ENCODE assay signal across 24 cellular contexts in the genomic region with DNA sequence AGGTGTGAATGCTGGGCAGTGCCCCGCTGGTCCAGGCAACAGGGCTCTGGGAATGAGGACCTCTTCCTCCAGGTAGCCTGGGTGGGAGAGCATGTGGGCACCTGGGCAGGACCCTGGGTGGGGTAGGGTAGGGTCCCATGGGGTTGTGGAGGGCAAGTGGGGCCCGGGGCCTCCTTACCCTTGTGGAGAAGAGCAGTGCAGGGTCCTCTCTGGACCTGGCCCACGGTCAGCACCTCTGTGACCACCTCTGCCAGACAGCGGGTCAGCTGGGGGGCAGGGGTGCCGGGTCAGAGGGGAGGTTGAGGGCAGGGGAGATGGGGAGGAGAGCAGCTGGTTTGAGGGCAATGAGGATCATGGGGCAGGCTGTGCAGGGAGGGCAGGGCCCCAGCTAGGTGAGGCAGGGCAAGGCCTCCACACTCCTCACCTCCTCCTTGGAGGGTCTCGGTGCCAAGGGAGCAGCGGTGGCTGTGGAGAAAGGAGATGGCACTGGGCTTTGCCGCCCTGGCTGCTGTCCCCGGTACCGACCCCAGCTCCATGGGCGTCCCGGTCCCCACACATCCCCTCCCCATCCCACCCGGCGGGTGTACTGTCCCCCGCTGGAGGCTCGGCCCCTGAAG. TPM values are rescaled to one million over a fixed set of nuclear protein-coding genes. Genes with fewer than 3 reads are reported as not detected.
DNase-seq lines count a peak whose midpoint lies in the region; ATAC-seq, FAIRE-seq and TF ChIP-seq lines count a peak whose summit lies in the region.
"Had no signal": no experiment of that assay in that cellular context is flagged by ENCODE, and none has a peak within 500 bp of the region (broad histone marks: within the 10 kb centered on the region; RNA-seq: fewer than 3 reads in every experiment).

No MANE protein-coding gene starts in this region.

- H3K9me3 ChIP-seq in right cardiac atrium (ENCODE audit: control insufficient read depth, low read length) (no peaks in the 10 kb centered on the region), K562 (replicated peaks; ENCODE audit: control insufficient read depth, insufficient read depth, low read depth, low read length) (no peaks in the 10 kb centered on the region), iPS-18c (ENCODE audit: control insufficient read depth, insufficient read depth, low read length) (no peaks in the 10 kb centered on the region)
- H3K9me3 ChIP-seq: BLaER1 had no signal

- ATAC-seq in right cardiac atrium (peak; percentile 10 to 12), left cardiac atrium (no peak), K562 (no peak)
- ATAC-seq in stimulated activated memory B cell treated with anti-CD40 and anti-IgM and Interleukin-4, amounts not matched to agents 10 μg/mL and 1 μg/mL and 100 μg/mL, for 72 hours = peak; percentile 34

- no peak for TF ChIP-seq RAD21 in K562 (CRISPR knock-in tag; conservative IDR thresholded peaks at IDR 0.05 in 1 of 2, IDR thresholded peaks at IDR 0.05 in 1 of 2)

- H3K79me2 ChIP-seq in K562 (ENCODE audit: control insufficient read depth, insufficient read depth, low read length) = no peaks in the 10 kb centered on the region

- no peak overlapping the region for H3K4me2 ChIP-seq in K562 (ENCODE audit: insufficient read depth, low read length)
- H3K4me2 ChIP-seq: BLaER1, PC-9 had no signal

- in situ Hi-C loops in K562 (cut with MboI) (no loop called here), ACHN (cut with HindIII; ENCODE audit: low pct_ligation_motif_present, low pct_unique_long_range_greater_than_20kb, low sequenced_read_pairs) (no loop called here)

- H3K9me3 Mint-ChIP-seq in stimulated activated memory B cell treated with anti-CD40 and anti-IgM and Interleukin-4, amounts not matched to agents 10 μg/mL and 1 μg/mL and 100 μg/mL, for 72 hours = no peaks in the 10 kb centered on the region
- H3K9me3 Mint-ChIP-seq: CD4-positive, CD25-positive, alpha-beta regulatory T cell; IgD-negative memory B cell had no signal

- CTCF ChIA-PET in K562 (lab: Yijun Ruan, JAX; ENCODE audit: low intra/inter-chr PET ratio) = no interaction called here

- peaks cover 62% of the 10 kb centered on the region for H3K36me3 Mint-ChIP-seq in stimulated activated memory B cell treated with anti-CD40 and anti-IgM and Interleukin-4, amounts not matched to agents 10 μg/mL and 1 μg/mL and 100 μg/mL, for 72 hours

- H3K4me1 ChIP-seq in right cardiac atrium (ENCODE audit: control insufficient read depth, insufficient read depth, low read length) (no peaks in the 10 kb centered on the region), K562 (replicated peaks in 1 of 2; ENCODE audit: control insufficient read depth in 2 of 2, insufficient read depth in 2 of 2, low read length in 2 of 2) (peaks cover 0 to 48% of the 10 kb centered on the region in 2 experiments; a peak in 3 of 5 replicates)

- DNase-seq in right cardiac atrium (peak in 1 of 3 donors; percentile 59), left cardiac atrium (no peak), K562 (ENCODE audit: extremely low read depth in 1 of 4, low spot score in 3 of 4) (no peak), ACHN (no peak), GF-D8 (lab: John Stamatoyannopoulos, UW) (no peak)
- DNase-seq in activated CD4-positive, alpha-beta T cell treated with anti-CD3 and anti-CD28 coated beads for 1 hour = no peak
- DNase-seq: 8988T; CD4-positive, CD25-positive, alpha-beta regulatory T cell; H9; NCI-H1048; NCI-H1694; NCI-H2081; NCI-H2227 treated with DMSO at 0.1 percent for 48 hours; NCI-H526 treated with DMSO at 0.1 percent for 48 hours; PC-9; RPMI8226; SHP77 had no signal

- H3K27me3 ChIP-seq in right cardiac atrium (ENCODE audit: control insufficient read depth, insufficient read depth) (no peaks in the 10 kb centered on the region), K562 (ENCODE audit: control insufficient read depth in 2 of 2, insufficient read depth in 2 of 2, low read length in 2 of 2) (no peaks in the 10 kb centered on the region)
- H3K27me3 ChIP-seq: BLaER1 had no signal

- no TSS peak for BruUV-seq in K562 (replicated peaks; lab: Mats Ljungman, UMichigan)

- peak overlapping the region in 1 of 2 experiments; percentile 68; a peak in 2 of 4 replicates for H3K9ac ChIP-seq in K562 (ENCODE audit: insufficient read depth in 1 of 2, low read depth in 2 of 2, low read length in 2 of 2)

- no peak for TF ChIP-seq EP300 in K562 (IDR thresholded peaks at IDR 0.05; ENCODE audit: low read length)

- H3K9me1 ChIP-seq in K562 (ENCODE audit: control insufficient read depth, insufficient read depth, low read length) = no peaks in the 10 kb centered on the region

- POLR2A ChIA-PET in K562 (lab: Yijun Ruan, JAX) = no interaction called here

- H3K4me3 Mint-ChIP-seq in stimulated activated memory B cell treated with anti-CD40 and anti-IgM and Interleukin-4, amounts not matched to agents 10 μg/mL and 1 μg/mL and 100 μg/mL, for 72 hours = no peak overlapping the region
- H3K4me3 Mint-ChIP-seq: H9, IgD-negative memory B cell had no signal

- FAIRE-seq in K562 (lab: Jason Lieb, UNC) = no peak
- FAIRE-seq: D721Med had no signal

- H2AFZ ChIP-seq in K562 (ENCODE audit: low read depth, low read length) = no peak overlapping the region
- H2AFZ ChIP-seq: PC-9 had no signal

- no peak overlapping the region for H3K27ac Mint-ChIP-seq in stimulated activated memory B cell treated with anti-CD40 and anti-IgM and Interleukin-4, amounts not matched to agents 10 μg/mL and 1 μg/mL and 100 μg/mL, for 72 hours
- H3K27ac Mint-ChIP-seq: CD4-positive, CD25-positive, alpha-beta regulatory T cell; H9; IgD-negative memory B cell had no signal

- H3K27ac ChIP-seq in right cardiac atrium (ENCODE audit: low read length) (no peak overlapping the region), K562 (ENCODE audit: extremely low read depth, low read depth, low read length) (no peak overlapping the region)
- H3K27ac ChIP-seq: BLaER1, PC-9 had no signal

- no peak for TF ChIP-seq CTCF in K562 (IDR thresholded peaks at IDR 0.05 in 2 of 3, conservative IDR thresholded peaks at IDR 0.05 in 1 of 3; ENCODE audit: insufficient read depth in 2 of 3, low read depth in 1 of 3, low read length in 3 of 3)

- H3K4me3 ChIP-seq in right cardiac atrium (ENCODE audit: low read length) (no peak overlapping the region), K562 (no peak overlapping the region), iPS-18c (ENCODE audit: insufficient read depth, low read depth, low read length) (peak overlapping the region; percentile 15; the same call in 1 of the 2 replicates)
- H3K4me3 ChIP-seq: BLaER1, PC-9 had no signal

- no peaks in the 10 kb centered on the region for H4K20me1 ChIP-seq in K562 (replicated peaks; ENCODE audit: control insufficient read depth, insufficient read depth, low read length)
- H4K20me1 ChIP-seq: BLaER1 had no signal

- peaks cover 11% of the 10 kb centered on the region; the same call in 1 of the 3 replicates for H3K36me3 ChIP-seq in K562 (ENCODE audit: control insufficient read depth, insufficient read depth, low read length)

- H3K4me1 Mint-ChIP-seq in stimulated activated memory B cell treated with anti-CD40 and anti-IgM and Interleukin-4, amounts not matched to agents 10 μg/mL and 1 μg/mL and 100 μg/mL, for 72 hours = peaks cover 9% of the 10 kb centered on the region

- 55% methylated on average over 16 of the region's 16 CpGs for WGBS in right cardiac atrium
- WGBS in K562 (ENCODE audit: insufficient coverage, low coverage, missing lambda C conversion rate) = 46% methylated on average over 3 of the region's 16 CpGs

- TF ChIP-seq POLR2A in K562 (conservative IDR thresholded peaks at IDR 0.05) = no peak

- intact Hi-C loops in right cardiac atrium (cut with DNase I) = no loop called here
- intact Hi-C loops in left cardiac atrium (cut with DNase I) = no loop called here
- intact Hi-C loops in K562 (cut with micrococcal nuclease) = no loop called here

- peaks cover 10% of the 10 kb centered on the region for H3K27me3 Mint-ChIP-seq in stimulated activated memory B cell treated with anti-CD40 and anti-IgM and Interleukin-4, amounts not matched to agents 10 μg/mL and 1 μg/mL and 100 μg/mL, for 72 hours
- H3K27me3 Mint-ChIP-seq: CD4-positive, CD25-positive, alpha-beta regulatory T cell; IgD-negative memory B cell had no signal

RNA-seq across cellular contexts. Expression of a gene that starts 0.5 kb away (rescaled TPM):
- total RNA-seq in right cardiac atrium (under 1 TPM in 2 of 4 donors, not detected in 2; 0.29 to 0.33 TPM), left cardiac atrium (not detected), K562 (2014; rRNA removed) (not detected in 2 replicates), K562 (2014; rRNA removed; fragmentation: Illumina TruSeq; extraction: Trizol) (not detected in 2 replicates), K562 (2015; rRNA removed; fragmentation: Illumina TruSeq; extraction: Trizol) (not detected in 2 replicates), K562 (2021) (0.40 TPM in 1 of 2 replicates, not detected in the other)
- polyA plus RNA-seq in right cardiac atrium (0.14 TPM), K562 (2011; rRNA removed) (0.19 and 0.21 TPM in 2 replicates), K562 (2014; fragmentation: Illumina TruSeq; extraction: Trizol) (not detected in 2 replicates), K562 (2014; fragmentation: Nextera tagmentation; extraction: Ambion mirVana) (not detected), K562 (2014; rRNA removed) (0.13 and 0.68 TPM in 2 replicates)
- 1.8 and 2.5 TPM in 2 replicates for total RNA-seq in K562 (2011; cell fraction: chromatin; rRNA removed; ENCODE audit: low replicate concordance)
- total RNA-seq in K562 (2011; cell fraction: nucleolus; rRNA removed) = 0.66 and 1.7 TPM in 2 replicates
- 0.84 and 1.2 TPM in 2 replicates for total RNA-seq in K562 (2011; cell fraction: nucleoplasm; rRNA removed)
- polyA plus RNA-seq in K562 (2011; cell fraction: cytosol; rRNA removed) = 0.19 TPM in 1 of 2 replicates, not detected in the other
- 1.4 and 1.7 TPM in 2 replicates for polyA plus RNA-seq in K562 (2011; cell fraction: nucleus; rRNA removed)
- 0.61 and 1.2 TPM in 2 replicates for polyA plus RNA-seq in K562 (2012)
- polyA minus RNA-seq in K562 (2011; rRNA and poly(A)+ RNA removed) = not detected in 2 replicates
- polyA minus RNA-seq in K562 (2011; cell fraction: cytosol; rRNA and poly(A)+ RNA removed) = not detected in 2 replicates
- polyA minus RNA-seq in K562 (2011; cell fraction: nucleus; rRNA and poly(A)+ RNA removed) = not detected in 2 replicates
- total RNA-seq: SK-MEL-5 had no signal
- polyA plus RNA-seq: AG04450; CD4-positive, CD25-positive, alpha-beta regulatory T cell; IgD-negative memory B cell had no signal

RNA-seq across cellular contexts. Expression of a gene that starts 11.7 kb away (rescaled TPM):
- total RNA-seq in right cardiac atrium (10 to 100 TPM; 16.0 to 20.6 (median 18.6) TPM), left cardiac atrium (10 to 100 TPM; 17.9 to 23.0 TPM), K562 (2014; rRNA removed) (37.6 and 54.8 TPM in 2 replicates), K562 (2014; rRNA removed; fragmentation: Illumina TruSeq; extraction: Trizol) (5.8 and 6.1 TPM in 2 replicates), K562 (2015; rRNA removed; fragmentation: Illumina TruSeq; extraction: Trizol) (12.9 TPM in 2 replicates), K562 (2021) (33.5 and 34.7 TPM in 2 replicates)
- polyA plus RNA-seq in right cardiac atrium (28.9 TPM), K562 (2011; rRNA removed) (10.4 and 11.7 TPM in 2 replicates), K562 (2014; fragmentation: Illumina TruSeq; extraction: Trizol) (7.2 and 14.4 TPM in 2 replicates), K562 (2014; fragmentation: Nextera tagmentation; extraction: Ambion mirVana) (1 to 10 TPM; 1.5 to 1.7 TPM), K562 (2014; rRNA removed) (44.9 and 46.7 TPM in 2 replicates)
- total RNA-seq in K562 (2011; cell fraction: chromatin; rRNA removed; ENCODE audit: low replicate concordance) = 2.3 and 3.5 TPM in 2 replicates
- 5.9 and 6.2 TPM in 2 replicates for total RNA-seq in K562 (2011; cell fraction: nucleolus; rRNA removed)
- total RNA-seq in K562 (2011; cell fraction: nucleoplasm; rRNA removed) = 2.7 and 3.9 TPM in 2 replicates
- polyA plus RNA-seq in K562 (2011; cell fraction: cytosol; rRNA removed) = 16.2 and 53.2 TPM in 2 replicates
- polyA plus RNA-seq in K562 (2011; cell fraction: nucleus; rRNA removed) = 5.9 and 10.5 TPM in 2 replicates
- 26.4 and 28.8 TPM in 2 replicates for polyA plus RNA-seq in K562 (2012)
- polyA minus RNA-seq in K562 (2011; rRNA and poly(A)+ RNA removed) = 1.9 and 2.9 TPM in 2 replicates
- polyA minus RNA-seq in K562 (2011; cell fraction: cytosol; rRNA and poly(A)+ RNA removed) = 7.3 and 8.0 TPM in 2 replicates
- polyA minus RNA-seq in K562 (2011; cell fraction: nucleus; rRNA and poly(A)+ RNA removed) = 2.3 and 2.7 TPM in 2 replicates

RNA-seq across cellular contexts. Expression of a gene that starts 12.1 kb away (rescaled TPM):
- 10 to 100 TPM; 57.6 to 75.9 (median 60.3) TPM for total RNA-seq in right cardiac atrium
- polyA plus RNA-seq in right cardiac atrium = 96.5 TPM
- total RNA-seq in left cardiac atrium = 10 to 100 TPM; 63.3 to 92.1 TPM
- total RNA-seq in K562 (2011; cell fraction: chromatin; rRNA removed; ENCODE audit: low replicate concordance) = 51.5 and 89.0 TPM in 2 replicates
- total RNA-seq in K562 (2011; cell fraction: nucleolus; rRNA removed) = 47.7 and 48.2 TPM in 2 replicates
- 57.0 and 77.0 TPM in 2 replicates for total RNA-seq in K562 (2011; cell fraction: nucleoplasm; rRNA removed)
- 24.0 and 31.6 TPM in 2 replicates for total RNA-seq in K562 (2014; rRNA removed)
- total RNA-seq in K562 (2014; rRNA removed; fragmentation: Illumina TruSeq; extraction: Trizol) = 12.6 and 14.4 TPM in 2 replicates
- 21.6 and 21.7 TPM in 2 replicates for total RNA-seq in K562 (2015; rRNA removed; fragmentation: Illumina TruSeq; extraction: Trizol)
- 25.3 and 26.0 TPM in 2 replicates for total RNA-seq in K562 (2021)
- 22.9 and 39.8 TPM in 2 replicates for polyA plus RNA-seq in K562 (2011; rRNA removed)
- polyA plus RNA-seq in K562 (2011; cell fraction: cytosol; rRNA removed) = 33.3 and 43.6 TPM in 2 replicates
- polyA plus RNA-seq in K562 (2011; cell fraction: nucleus; rRNA removed) = 46.8 and 54.3 TPM in 2 replicates
- 29.5 and 74.2 TPM in 2 replicates for polyA plus RNA-seq in K562 (2012)
- polyA plus RNA-seq in K562 (2014; fragmentation: Illumina TruSeq; extraction: Trizol) = 32.6 and 35.2 TPM in 2 replicates
- polyA plus RNA-seq in K562 (2014; fragmentation: Nextera tagmentation; extraction: Ambion mirVana) = 1 to 10 TPM; 2.3 to 7.1 TPM
- polyA plus RNA-seq in K562 (2014; rRNA removed) = 23.5 and 24.6 TPM in 2 replicates
- polyA minus RNA-seq in K562 (2011; rRNA and poly(A)+ RNA removed) = 12.1 and 15.4 TPM in 2 replicates
- 11.6 and 18.3 TPM in 2 replicates for polyA minus RNA-seq in K562 (2011; cell fraction: cytosol; rRNA and poly(A)+ RNA removed)
- 9.6 and 15.1 TPM in 2 replicates for polyA minus RNA-seq in K562 (2011; cell fraction: nucleus; rRNA and poly(A)+ RNA removed)

RNA-seq across cellular contexts. Expression of a gene that starts 19.1 kb away (rescaled TPM):
- total RNA-seq in right cardiac atrium (10 to 100 TPM; 15.5 to 20.3 (median 16.4) TPM), left cardiac atrium (10 to 100 TPM in 1 of 2 donors, 1 to 10 TPM in 1; 9.5 to 17.7 TPM), K562 (2014; rRNA removed) (32.2 and 39.5 TPM in 2 replicates), K562 (2014; rRNA removed; fragmentation: Illumina TruSeq; extraction: Trizol) (12.8 and 15.5 TPM in 2 replicates), K562 (2015; rRNA removed; fragmentation: Illumina TruSeq; extraction: Trizol) (36.3 and 38.0 TPM in 2 replicates), K562 (2021) (50.6 and 59.1 TPM in 2 replicates)
- polyA plus RNA-seq in right cardiac atrium (18.5 TPM), K562 (2011; rRNA removed) (31.3 and 55.5 TPM in 2 replicates), K562 (2014; fragmentation: Illumina TruSeq; extraction: Trizol) (31.7 and 55.2 TPM in 2 replicates), K562 (2014; fragmentation: Nextera tagmentation; extraction: Ambion mirVana) (1 to 10 TPM; 3.1 to 7.0 TPM), K562 (2014; rRNA removed) (55.5 and 60.3 TPM in 2 replicates)
- 95.5 and 266 TPM in 2 replicates for total RNA-seq in K562 (2011; cell fraction: chromatin; rRNA removed; ENCODE audit: low replicate concordance)
- 170 and 174 TPM in 2 replicates for total RNA-seq in K562 (2011; cell fraction: nucleolus; rRNA removed)
- total RNA-seq in K562 (2011; cell fraction: nucleoplasm; rRNA removed) = 96.4 and 116 TPM in 2 replicates
- polyA plus RNA-seq in K562 (2011; cell fraction: cytosol; rRNA removed) = 42.5 and 85.9 TPM in 2 replicates
- polyA plus RNA-seq in K562 (2011; cell fraction: nucleus; rRNA removed) = 237 and 321 TPM in 2 replicates
- 39.9 and 57.3 TPM in 2 replicates for polyA plus RNA-seq in K562 (2012)
- polyA minus RNA-seq in K562 (2011; rRNA and poly(A)+ RNA removed) = 13.7 and 15.9 TPM in 2 replicates
- polyA minus RNA-seq in K562 (2011; cell fraction: cytosol; rRNA and poly(A)+ RNA removed) = 25.8 and 38.1 TPM in 2 replicates
- 41.6 and 51.5 TPM in 2 replicates for polyA minus RNA-seq in K562 (2011; cell fraction: nucleus; rRNA and poly(A)+ RNA removed)

RNA-seq across cellular contexts. Expression of a gene that starts 19.2 kb away (rescaled TPM):
- 10 to 100 TPM; 49.9 to 68.7 (median 56.7) TPM for total RNA-seq in right cardiac atrium
- 80.5 TPM for polyA plus RNA-seq in right cardiac atrium
- total RNA-seq in left cardiac atrium = 10 to 100 TPM; 56.2 to 69.0 TPM
- 18.6 and 46.8 TPM in 2 replicates for total RNA-seq in K562 (2011; cell fraction: chromatin; rRNA removed; ENCODE audit: low replicate concordance)
- total RNA-seq in K562 (2011; cell fraction: nucleolus; rRNA removed) = 67.2 and 67.4 TPM in 2 replicates
- 46.9 and 47.3 TPM in 2 replicates for total RNA-seq in K562 (2011; cell fraction: nucleoplasm; rRNA removed)
- 174 and 225 TPM in 2 replicates for total RNA-seq in K562 (2014; rRNA removed)
- 31.3 and 41.1 TPM in 2 replicates for total RNA-seq in K562 (2014; rRNA removed; fragmentation: Illumina TruSeq; extraction: Trizol)
- total RNA-seq in K562 (2015; rRNA removed; fragmentation: Illumina TruSeq; extraction: Trizol) = 91.9 and 92.7 TPM in 2 replicates
- total RNA-seq in K562 (2021) = 144 and 156 TPM in 2 replicates
- 52.0 and 68.0 TPM in 2 replicates for polyA plus RNA-seq in K562 (2011; rRNA removed)
- polyA plus RNA-seq in K562 (2011; cell fraction: cytosol; rRNA removed) = 122 and 307 TPM in 2 replicates
- 53.5 and 73.2 TPM in 2 replicates for polyA plus RNA-seq in K562 (2011; cell fraction: nucleus; rRNA removed)
- polyA plus RNA-seq in K562 (2012) = 78.3 and 98.7 TPM in 2 replicates
- polyA plus RNA-seq in K562 (2014; fragmentation: Illumina TruSeq; extraction: Trizol) = 42.9 and 93.5 TPM in 2 replicates
- 10 to 100 TPM in 1 of 2 experiments, 1 to 10 TPM in 1; 8.1 to 34.5 TPM for polyA plus RNA-seq in K562 (2014; fragmentation: Nextera tagmentation; extraction: Ambion mirVana)
- polyA plus RNA-seq in K562 (2014; rRNA removed) = 143 and 177 TPM in 2 replicates
- polyA minus RNA-seq in K562 (2011; rRNA and poly(A)+ RNA removed) = 16.9 and 20.7 TPM in 2 replicates
- polyA minus RNA-seq in K562 (2011; cell fraction: cytosol; rRNA and poly(A)+ RNA removed) = 41.0 and 46.2 TPM in 2 replicates
- 23.0 and 36.5 TPM in 2 replicates for polyA minus RNA-seq in K562 (2011; cell fraction: nucleus; rRNA and poly(A)+ RNA removed)

Comparison
In these comparisons a context has a peak if more than half of its experiments do, and no peak if none do; other contexts are left out.
1. ATAC-seq: peak in right cardiac atrium (2 of 2) and stimulated activated memory B cell treated with anti-CD40 and anti-IgM and Interleukin-4, amounts not matched to agents 10 μg/mL and 1 μg/mL and 100 μg/mL, for 72 hours (single experiment); none in left cardiac atrium (0 of 2) and K562 (single experiment).